17 cellular contexts compared by ENCODE assay signal in genomic region chr5:88669314-88669713, GRCh38.
"Had no signal": no experiment of that assay in that cellular context is flagged by ENCODE, and none has a peak within 500 bp of the region (broad histone marks: within the 10 kb centered on the region; RNA-seq: fewer than 3 reads in every experiment).

No MANE protein-coding gene starts in this region.

- FAIRE-seq: endothelial cell of umbilical vein, kidney had no signal

- H3K27ac Mint-ChIP-seq: activated naive CD8-positive, alpha-beta T cell treated with anti-CD3 and anti-CD28 coated beads for 36 hours; activated T-helper 1 cell treated with anti-CD3 and anti-CD28 coated beads, Interleukin-12 subunit alpha, Interleukin-12 subunit beta, Interleukin-2, Interleukin-4 antibody, amounts not matched to agents 30 ng/mL and 10 ng/mL and 1 ng/mL, durations not matched to agents 14 hours and 24 hours and 36 hours; naive B cell; type B pancreatic cell had no signal

- H3K36me3 Mint-ChIP-seq: type B pancreatic cell had no signal

- H3K4me3 ChIP-seq: colonic mucosa, esophagus squamous epithelium, left ventricle myocardium inferior, right atrium auricular region, skin epidermis had no signal

- H3K9me3 Mint-ChIP-seq: activated T-helper 1 cell treated with anti-CD3 and anti-CD28 coated beads, Interleukin-12 subunit alpha, Interleukin-12 subunit beta, Interleukin-2, Interleukin-4 antibody, amounts not matched to agents 30 ng/mL and 10 ng/mL and 1 ng/mL, durations not matched to agents 14 hours and 24 hours and 36 hours; type B pancreatic cell had no signal

- H3K9me3 ChIP-seq: colonic mucosa, esophagus squamous epithelium, left ventricle myocardium inferior, right atrium auricular region had no signal

- H3K4me3 Mint-ChIP-seq: activated naive CD8-positive, alpha-beta T cell treated with anti-CD3 and anti-CD28 coated beads for 36 hours; activated T-helper 1 cell treated with anti-CD3 and anti-CD28 coated beads, Interleukin-12 subunit alpha, Interleukin-12 subunit beta, Interleukin-2, Interleukin-4 antibody, amounts not matched to agents 30 ng/mL and 10 ng/mL and 1 ng/mL, durations not matched to agents 14 hours and 24 hours and 36 hours; type B pancreatic cell had no signal

- H3K27ac ChIP-seq: colonic mucosa, esophagus squamous epithelium, left ventricle myocardium inferior, right atrium auricular region, skin epidermis had no signal

- H3K36me3 ChIP-seq: colonic mucosa, esophagus squamous epithelium, left ventricle myocardium inferior, right atrium auricular region had no signal

- DNase-seq: activated naive CD8-positive, alpha-beta T cell treated with anti-CD3 and anti-CD28 coated beads for 36 hours; amygdala; colonic mucosa; esophagus squamous epithelium; kidney; left ventricle myocardium inferior; naive B cell; stimulated activated CD4-positive, alpha-beta T cell treated with anti-CD3 and anti-CD28 coated beads, Interleukin-4, amount 100 ng/mL, for 24 hours; stimulated activated CD8-positive, alpha-beta memory T cell treated with anti-CD3 and anti-CD28 coated beads, Interleukin-4, amount 100 ng/mL, for 48 hours; stimulated activated naive CD4-positive, alpha-beta T cell treated with Interleukin-2 at 50 U/mL for 16 hours; substantia nigra; T-helper 9 cell had no signal
